ENCODE assay signal across 16 cellular contexts in the genomic region with DNA sequence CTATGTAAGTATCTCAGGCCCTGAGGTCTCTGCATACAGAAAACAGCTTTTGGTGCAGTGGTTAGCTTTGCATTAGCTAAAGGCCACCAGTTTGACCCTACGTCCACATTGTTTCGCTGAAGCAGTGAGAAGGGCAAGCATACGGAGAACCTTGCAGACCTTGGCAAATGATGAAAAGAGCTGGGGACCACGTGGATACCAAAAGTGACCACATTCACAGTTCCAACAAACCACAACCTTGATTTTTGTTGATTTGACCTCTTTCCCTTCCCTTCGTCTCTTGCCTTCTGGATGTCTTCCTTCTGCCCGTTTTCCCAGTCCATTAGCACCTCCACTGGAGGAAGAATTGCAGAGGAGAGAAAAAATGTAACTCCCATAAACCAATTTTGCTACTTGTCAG.
DNase-seq lines count a peak whose midpoint lies in the region; ATAC-seq and TF ChIP-seq lines count a peak whose summit lies in the region.
"Had no signal": no experiment of that assay in that cellular context is flagged by ENCODE, and none has a peak within 500 bp of the region (broad histone marks: within the 10 kb centered on the region; RNA-seq: fewer than 3 reads in every experiment).

No MANE protein-coding gene starts in this region.

- no peaks in the 10 kb centered on the region for H3K36me3 Mint-ChIP-seq in H9 (ENCODE audit: insufficient read depth in 1 of 3, low read depth in 3 of 3)

- no peaks in the 10 kb centered on the region for H3K27me3 ChIP-seq in H9 (ENCODE audit: insufficient read depth, low read length)

- H3K79me1 ChIP-seq in H9 (ENCODE audit: insufficient read depth, low read depth, low read length, poor library complexity, severe bottlenecking): no peaks in the 10 kb centered on the region

- no peak overlapping the region for H4K91ac ChIP-seq in H9 (ENCODE audit: insufficient read length, low read depth, low read length)

- H3K4me3 Mint-ChIP-seq in H9: no peak overlapping the region
- H3K4me3 Mint-ChIP-seq: B cell; CD4-positive, alpha-beta T cell; GM23338 had no signal

- no peak overlapping the region for H4K8ac ChIP-seq in H9 (replicated peaks; ENCODE audit: insufficient read length, low read depth, low read length)

- H3T11ph ChIP-seq in H9 (ENCODE audit: low read length): no peak overlapping the region

- H4K20me1 ChIP-seq in H9 (ENCODE audit: control insufficient read depth, insufficient read depth, insufficient read length): no peaks in the 10 kb centered on the region

- no peak overlapping the region for H2BK5ac ChIP-seq in H9 (ENCODE audit: insufficient read length, low read length)

- no peaks in the 10 kb centered on the region for H3K79me2 ChIP-seq in H9 (ENCODE audit: insufficient read depth, low read length)

- no peak overlapping the region for H4K5ac ChIP-seq in H9 (ENCODE audit: insufficient read length, low read depth, low read length)

- H3K9ac ChIP-seq in H9 (ENCODE audit: extremely low read depth, insufficient read length, low read length): no peak overlapping the region

- H2AFZ ChIP-seq in H9 (ENCODE audit: low read length): no peak overlapping the region
- H2AFZ ChIP-seq: GM23338 had no signal

- TF ChIP-seq CTCF in H9 (conservative IDR thresholded peaks at IDR 0.05): no peak

- no peaks in the 10 kb centered on the region for H3K4me1 ChIP-seq in H9 (ENCODE audit: insufficient read depth, low read length)

- H3K4me1 Mint-ChIP-seq in H9: 0 out of 4 replicates have a peak, but pooled peaks cover 0 to 4% of the 10 kb centered on the region in 2 experiments
- H3K4me1 Mint-ChIP-seq: B cell, GM23338 had no signal

- no peaks in the 10 kb centered on the region for H3K9me3 Mint-ChIP-seq in H9
- H3K9me3 Mint-ChIP-seq: CD4-positive, alpha-beta T cell; GM23338 had no signal

- H3K56ac ChIP-seq in H9 (ENCODE audit: insufficient read length, low read depth, low read length): no peak overlapping the region

- H3K14ac ChIP-seq in H9 (ENCODE audit: insufficient read depth, low read length): no peak overlapping the region

- H3K9me3 ChIP-seq in H9 (ENCODE audit: control insufficient read depth, low read depth, low read length): no peaks in the 10 kb centered on the region

- H3K23ac ChIP-seq in H9 (ENCODE audit: insufficient read length, low read depth, low read length): no peak overlapping the region

- DNase-seq in H9: no peak
- DNase-seq in OCI-M1 (lab: John Stamatoyannopoulos, UW): peak; percentile 12
- DNase-seq in astrocyte of the hippocampus (ENCODE audit: low read depth, low spot score): peak; percentile 61
- peak; percentile 74 for DNase-seq in smooth muscle cell of the brain vasculature (ENCODE audit: low read depth, low spot score)
- no peak for DNase-seq in activated T-cell treated with anti-CD3 and anti-CD28 coated beads, Interleukin-2, amount 50 U/mL, for 1 hour
- DNase-seq: ACHN; C1 segment of cervical spinal cord; Calu3; CD4-positive, alpha-beta T cell; DMS 273 treated with DMSO at 0.1 percent for 48 hours; H7 had no signal

- no CpG with 5 or more reads among the region's 6 CpGs for WGBS in H9 (ENCODE audit: extremely low coverage, insufficient read length, low lambda C conversion rate)

- no peak overlapping the region for H2BK15ac ChIP-seq in H9 (ENCODE audit: low read depth, low read length)

- no peak overlapping the region for H3K27ac ChIP-seq in H9 (ENCODE audit: insufficient read length, low read depth, low read length)

- no peak overlapping the region for H2BK120ac ChIP-seq in H9 (ENCODE audit: low read depth, low read length, poor library complexity, severe bottlenecking)

- H3K18ac ChIP-seq in H9 (ENCODE audit: insufficient read length, low read depth, low read length): peak overlapping the region; percentile 46

- no peaks in the 10 kb centered on the region for H3K27me3 Mint-ChIP-seq in H9 (ENCODE audit: low read depth)

- no peak overlapping the region for H2BK12ac ChIP-seq in H9 (ENCODE audit: insufficient read length, low read depth, low read length)

- no peaks in the 10 kb centered on the region for H3K23me2 ChIP-seq in H9 (ENCODE audit: insufficient read length, low read depth, low read length, poor library complexity, severe bottlenecking)

- no peak for ATAC-seq in GM21619 (IDR thresholded peaks at IDR 0.05; ENCODE audit: unreplicated experiment)
- ATAC-seq in GM19397 (IDR thresholded peaks at IDR 0.05; ENCODE audit: unreplicated experiment): no peak
- ATAC-seq: GM12878, GM23338 had no signal

- H3K27ac Mint-ChIP-seq in H9: no peak overlapping the region
- H3K27ac Mint-ChIP-seq: B cell; CD4-positive, alpha-beta T cell; GM23338 had no signal

- H2BK20ac ChIP-seq in H9 (ENCODE audit: low read depth, low read length, poor library complexity, severe bottlenecking): no peak overlapping the region

- no peak overlapping the region for H2AK5ac ChIP-seq in H9 (ENCODE audit: insufficient read length, low read length)

- H3K4me2 ChIP-seq in H9 (ENCODE audit: insufficient read depth, insufficient read length, low read length): no peak overlapping the region
- H3K4me2 ChIP-seq: GM23338 had no signal

- no peak overlapping the region for H3K4ac ChIP-seq in H9 (ENCODE audit: low read depth, low read length)

Comparison
In these comparisons a context has a peak if more than half of its experiments do, and no peak if none do; other contexts are left out.
1. DNase-seq: peak in OCI-M1 (single experiment), astrocyte of the hippocampus (single experiment) and smooth muscle cell of the brain vasculature (single experiment); none in H9 (single experiment) and activated T-cell treated with anti-CD3 and anti-CD28 coated beads, Interleukin-2, amount 50 U/mL, for 1 hour (single experiment).